ENCODE assay signal across 7 cellular contexts in genomic region chr4:144030775-144031174, GRCh38. TPM values are rescaled to one million over a fixed set of nuclear protein-coding genes. Genes with fewer than 3 reads are reported as not detected.
"Had no signal": no experiment of that assay in that cellular context is flagged by ENCODE, and none has a peak within 500 bp of the region (broad histone marks: within the 10 kb centered on the region; RNA-seq: fewer than 3 reads in every experiment).

No MANE protein-coding gene starts in this region.

RNA-seq across cellular contexts. Expression of gene GYPB, which starts 11.6 kb away (rescaled TPM):
- polyA plus RNA-seq: endothelial cell of umbilical vein, esophagus, fibroblast of lung, foreskin keratinocyte, heart left ventricle, hepatocyte, keratinocyte had no signal
